ENCODE assay signal across 8 cellular contexts in the genomic region with DNA sequence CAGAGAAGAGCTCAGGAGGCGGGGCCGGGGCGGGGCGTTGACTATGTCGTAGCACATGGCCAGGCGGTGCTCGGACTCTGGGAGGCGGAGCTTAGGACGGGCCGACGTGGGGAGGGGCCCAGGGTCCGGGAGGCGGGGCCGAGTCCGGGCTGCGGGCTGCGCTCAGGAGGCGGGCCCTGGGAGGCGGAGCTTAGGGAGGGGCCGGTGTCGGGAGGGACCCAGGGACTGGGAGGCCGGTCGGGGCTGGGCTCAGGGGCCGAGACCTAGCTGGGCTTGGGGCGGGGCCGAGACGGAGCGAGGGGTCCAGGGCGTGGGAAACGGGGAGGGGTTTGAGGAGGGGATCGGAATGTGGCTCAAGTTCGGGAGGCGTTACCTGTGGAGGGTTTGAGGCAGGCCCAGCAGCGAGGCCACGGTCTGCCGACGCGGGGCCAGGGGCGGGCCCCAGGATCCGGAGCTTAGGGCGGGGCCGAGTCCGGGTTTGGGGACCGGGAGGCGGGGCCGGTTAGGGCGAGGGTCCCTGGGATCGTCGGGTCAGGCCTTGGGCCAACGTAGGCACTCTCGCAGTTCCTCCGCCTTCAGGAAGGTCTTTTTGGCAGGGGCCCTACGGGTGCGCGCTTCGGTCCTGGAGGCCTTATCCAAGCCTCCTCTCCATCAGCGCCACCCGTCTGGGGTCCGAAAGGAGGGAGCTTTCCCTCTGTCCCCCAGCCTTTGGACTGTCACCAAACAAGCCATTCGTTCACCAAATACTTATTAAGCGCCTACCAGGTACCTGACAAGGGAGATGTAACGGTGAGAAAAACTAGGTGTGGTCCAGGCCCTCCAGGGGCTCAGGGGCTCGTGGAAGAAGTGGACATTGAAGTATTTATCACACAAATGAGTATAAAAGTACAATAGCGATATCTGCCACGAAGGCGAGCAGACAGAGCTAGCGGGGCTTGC. TPM values are rescaled to one million over a fixed set of nuclear protein-coding genes. Genes with fewer than 3 reads are reported as not detected.
DNase-seq lines count a peak whose midpoint lies in the region; ATAC-seq and TF ChIP-seq lines count a peak whose summit lies in the region.
"Not testable (repeated sequence)": the region's sequence is repeated elsewhere in the genome, so short reads cannot be mapped to it uniquely, and the experiment has no call there.

No MANE protein-coding gene starts in this region.

- not testable (repeated sequence) for H2BK5ac ChIP-seq in neuronal stem cell (ENCODE audit: low read length)

- H3K79me1 ChIP-seq in neuronal stem cell (ENCODE audit: low read depth, low read length) = not testable (repeated sequence)

- not testable (repeated sequence) for H4K91ac ChIP-seq in neuronal stem cell (ENCODE audit: low read depth, low read length, poor library complexity)

- H3K36me3 ChIP-seq in WERI-Rb-1; heart right ventricle; neuronal stem cell (replicated peaks in 1 of 2; ENCODE audit: control insufficient read depth in 2 of 2, insufficient read depth in 2 of 2, low read length in 2 of 2): not testable (repeated sequence)

- not testable (repeated sequence) for H3K27me3 Mint-ChIP-seq in stimulated activated memory B cell treated with anti-CD40 and anti-IgM and Interleukin-4, amounts not matched to agents 10 μg/mL and 1 μg/mL and 100 μg/mL, for 72 hours

- H3K4me1 ChIP-seq in heart right ventricle = peaks cover 0 to 15% (median 5%) of the 10 kb centered on the region in 9 donors
- H3K4me1 ChIP-seq in neuronal stem cell (ENCODE audit: control insufficient read depth in 2 of 2, insufficient read depth in 1 of 2, low read depth in 1 of 2, low read length in 2 of 2) = not testable (repeated sequence)

- not testable (repeated sequence) for H3K27me3 ChIP-seq in WERI-Rb-1 (ENCODE audit: insufficient read depth, low read depth, severe bottlenecking); heart right ventricle
- peaks cover 0 to 10% (median 0%) of the 10 kb centered on the region in 3 experiments for H3K27me3 ChIP-seq in neuronal stem cell (ENCODE audit: control insufficient read depth in 3 of 3, insufficient read depth in 3 of 3, low read depth in 1 of 3, low read length in 3 of 3)

- not testable (repeated sequence) for H3K14ac ChIP-seq in neuronal stem cell (ENCODE audit: low read length)

- peak; percentile 62 for ATAC-seq in HG02623 (IDR thresholded peaks at IDR 0.05; ENCODE audit: unreplicated experiment)
- ATAC-seq in heart right ventricle; stimulated activated memory B cell treated with anti-CD40 and anti-IgM and Interleukin-4, amounts not matched to agents 10 μg/mL and 1 μg/mL and 100 μg/mL, for 72 hours: not testable (repeated sequence)

- H3K36me3 Mint-ChIP-seq in stimulated activated memory B cell treated with anti-CD40 and anti-IgM and Interleukin-4, amounts not matched to agents 10 μg/mL and 1 μg/mL and 100 μg/mL, for 72 hours = not testable (repeated sequence)

- not testable (repeated sequence) for H2AK5ac ChIP-seq in neuronal stem cell (ENCODE audit: low read depth, low read length)

- H2AFZ ChIP-seq in neuronal stem cell (ENCODE audit: low read length) = peak overlapping the region; percentile 92

- H3K4me3 ChIP-seq in WERI-Rb-1 (ENCODE audit: low read depth, low read length) = peak overlapping the region; percentile 65
- peak overlapping the region; percentile 56 to 97 (median 79) for H3K4me3 ChIP-seq in heart right ventricle
- peak overlapping the region; percentile 54 to 80 for H3K4me3 ChIP-seq in neuronal stem cell (ENCODE audit: low read length in 2 of 2)

- not testable (repeated sequence) for H3K9me3 ChIP-seq in WERI-Rb-1 (ENCODE audit: severe bottlenecking); heart right ventricle; neuronal stem cell (replicated peaks in 1 of 2; ENCODE audit: control insufficient read depth in 2 of 2, insufficient read depth in 1 of 2, low read depth in 1 of 2, low read length in 2 of 2)

- WGBS in heart right ventricle, 2 donors = 1 to 2% methylated on average over 49 to 53 of the region's 67 CpGs
- WGBS in neuronal stem cell (ENCODE audit: extremely low coverage in 2 of 2, insufficient read length in 2 of 2, insufficient replicate concordance in 1 of 2), 2 donors = no CpG with 5 or more reads among the region's 67 CpGs

- H3K27ac ChIP-seq in WERI-Rb-1 (peak overlapping the region; percentile 63), heart right ventricle (peak overlapping the region; percentile 8 to 88 (median 83))
- H3K27ac ChIP-seq in neuronal stem cell (replicated peaks; ENCODE audit: low read length) = not testable (repeated sequence)

- H3K18ac ChIP-seq in neuronal stem cell (ENCODE audit: low read length) = not testable (repeated sequence)

- H3K27ac Mint-ChIP-seq in stimulated activated memory B cell treated with anti-CD40 and anti-IgM and Interleukin-4, amounts not matched to agents 10 μg/mL and 1 μg/mL and 100 μg/mL, for 72 hours = peak overlapping the region; percentile 86

- H2BK12ac ChIP-seq in neuronal stem cell (ENCODE audit: low read length) = not testable (repeated sequence)

- not testable (repeated sequence) for H2BK15ac ChIP-seq in neuronal stem cell (ENCODE audit: low read length)

- H3K9ac ChIP-seq in neuronal stem cell (ENCODE audit: low read depth, low read length, poor library complexity) = peak overlapping the region; percentile 44

- not testable (repeated sequence) for H4K8ac ChIP-seq in neuronal stem cell (ENCODE audit: low read depth, low read length)

- H3K4me1 Mint-ChIP-seq in stimulated activated memory B cell treated with anti-CD40 and anti-IgM and Interleukin-4, amounts not matched to agents 10 μg/mL and 1 μg/mL and 100 μg/mL, for 72 hours = peaks cover 19% of the 10 kb centered on the region

- not testable (repeated sequence) for H3K4ac ChIP-seq in neuronal stem cell (ENCODE audit: low read length)

- H3K4me3 Mint-ChIP-seq in stimulated activated memory B cell treated with anti-CD40 and anti-IgM and Interleukin-4, amounts not matched to agents 10 μg/mL and 1 μg/mL and 100 μg/mL, for 72 hours = peak overlapping the region; percentile 81

- H3K4me2 ChIP-seq in neuronal stem cell (ENCODE audit: insufficient read depth, low read length, poor library complexity, severe bottlenecking) = peak overlapping the region; percentile 43

- DNase-seq in DMS114 treated with DMSO at 0.1 percent for 48 hours (lab: John Stamatoyannopoulos, UW; ENCODE audit: unreplicated experiment) = peak; percentile 15
- peak; percentile 48 for DNase-seq in NCI-H146 (lab: John Stamatoyannopoulos, UW)
- DNase-seq in WERI-Rb-1 = peak; percentile 69
- DNase-seq in astrocyte of the hippocampus (ENCODE audit: low read depth, low spot score) = peak; percentile 79
- peak; percentile 79 to 82 for DNase-seq in heart right ventricle
- DNase-seq in neuronal stem cell (ENCODE audit: low spot score) = peak; percentile 88

- H2BK120ac ChIP-seq in neuronal stem cell (ENCODE audit: low read depth, low read length) = not testable (repeated sequence)

- not testable (repeated sequence) for H3K23ac ChIP-seq in neuronal stem cell (ENCODE audit: low read depth, low read length, poor library complexity)

- H3K9me3 Mint-ChIP-seq in stimulated activated memory B cell treated with anti-CD40 and anti-IgM and Interleukin-4, amounts not matched to agents 10 μg/mL and 1 μg/mL and 100 μg/mL, for 72 hours = not testable (repeated sequence)

- intact Hi-C loops in heart right ventricle (cut with DNase I) = not testable (repeated sequence)

- TF ChIP-seq CTCF in WERI-Rb-1 (IDR thresholded peaks at IDR 0.05; ENCODE audit: low read depth, low read length); heart right ventricle (IDR thresholded peaks at IDR 0.05): not testable (repeated sequence)

RNA-seq across cellular contexts. Expression of a gene that starts 0.9 kb away (rescaled TPM):
- total RNA-seq in heart right ventricle = 10 to 100 TPM in 1 of 10 donors, 1 to 10 TPM in 9; 3.9 to 10.3 (median 6.3) TPM
- 1 to 10 TPM; 2.6 to 9.2 TPM for polyA plus RNA-seq in heart right ventricle
- 9.2 TPM for polyA plus RNA-seq in neuronal stem cell (2013, experiment 1 of 2)
- polyA plus RNA-seq in neuronal stem cell (2013, experiment 2 of 2) = 8.9 TPM

RNA-seq across cellular contexts. Expression of a gene that starts 26.8 kb away (rescaled TPM):
- total RNA-seq in heart right ventricle = 10 to 100 TPM in 2 of 10 donors, 1 to 10 TPM in 8; 4.9 to 13.7 (median 7.9) TPM
- 10 to 100 TPM in 1 of 2 donors, 1 to 10 TPM in 1; 8.6 to 12.2 TPM for polyA plus RNA-seq in heart right ventricle
- 7.9 TPM for polyA plus RNA-seq in neuronal stem cell (2013, experiment 1 of 2)
- 8.4 TPM for polyA plus RNA-seq in neuronal stem cell (2013, experiment 2 of 2)

RNA-seq across cellular contexts. Expression of a gene that starts 32.7 kb away (rescaled TPM):
- 10 to 100 TPM in 4 of 10 donors, 1 to 10 TPM in 6; 1.1 to 44.9 (median 6.2) TPM for total RNA-seq in heart right ventricle
- 1 to 10 TPM in 1 of 2 donors, under 1 TPM in 1; 0.28 to 4.0 TPM for polyA plus RNA-seq in heart right ventricle
- polyA plus RNA-seq in neuronal stem cell (2013, experiment 1 of 2) = 0.52 TPM
- polyA plus RNA-seq in neuronal stem cell (2013, experiment 2 of 2) = 0.72 TPM

Comparison
In these comparisons a context has a peak if more than half of its experiments do, and no peak if none do; other contexts are left out.
1. DNase-seq: peak in every context shown above with its lines; median percentile 88 in neuronal stem cell; 80 in heart right ventricle; 79 in astrocyte of the hippocampus; 69 in WERI-Rb-1; 48 in NCI-H146; 15 in DMS114 treated with DMSO at 0.1 percent for 48 hours.